In the genomic region with DNA sequence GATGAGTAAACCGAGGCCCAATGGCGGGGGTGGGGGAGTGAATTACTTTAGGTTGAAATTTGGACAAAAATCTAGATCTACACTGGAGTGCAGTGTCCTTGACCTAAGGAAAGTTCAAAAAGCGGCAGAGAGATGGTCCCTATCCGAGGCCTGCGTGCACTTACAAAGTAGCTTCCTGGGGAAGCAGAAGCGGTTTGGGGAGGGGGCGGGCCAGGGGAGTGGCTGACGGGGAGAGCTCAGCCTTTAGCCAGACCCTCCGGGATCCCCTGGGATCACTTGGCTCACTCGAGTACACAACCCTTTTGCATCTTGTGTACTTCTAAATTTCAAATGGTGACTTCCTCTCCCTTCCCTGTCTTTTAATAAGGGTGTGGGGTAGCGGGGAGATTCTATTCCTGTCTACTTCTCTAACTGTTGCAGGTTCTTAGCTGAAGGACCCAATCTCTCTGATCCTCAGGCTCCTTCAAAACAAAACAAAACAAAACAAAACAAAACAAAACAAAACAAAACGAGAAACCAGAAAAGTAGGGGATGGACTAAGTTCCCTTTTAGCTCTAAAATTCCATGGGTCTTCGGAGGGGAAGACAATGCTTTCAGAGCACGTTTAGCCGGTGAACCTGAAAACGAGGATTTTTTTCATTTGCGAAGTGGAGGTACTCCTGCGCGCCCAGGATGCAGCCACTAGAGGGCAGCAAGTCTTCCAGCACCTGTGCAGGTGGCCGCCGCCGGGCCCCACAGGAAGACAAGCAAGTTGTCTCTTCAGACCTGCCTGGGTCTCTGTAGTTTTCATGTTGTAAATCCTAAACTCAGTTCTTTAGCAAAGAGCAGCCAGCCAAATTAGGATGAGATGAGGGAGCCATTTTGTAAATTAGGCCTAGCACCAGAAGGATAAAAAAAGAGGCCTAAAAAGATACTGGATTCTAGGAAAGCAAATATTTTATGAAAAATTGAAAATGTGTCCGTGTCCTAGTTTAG, we compare ENCODE assay signal across 8 cellular contexts. TPM values are rescaled to one million over a fixed set of nuclear protein-coding genes. Genes with fewer than 3 reads are reported as not detected.
DNase-seq lines count a peak whose midpoint lies in the region; ATAC-seq and TF ChIP-seq lines count a peak whose summit lies in the region.

No MANE protein-coding gene starts in this region.

- peaks cover 4% of the 10 kb centered on the region for H3K9me3 Mint-ChIP-seq in activated T-helper 1 cell treated with anti-CD3 and anti-CD28 coated beads, Interleukin-12 subunit alpha, Interleukin-12 subunit beta, Interleukin-2, Interleukin-4 antibody, amounts not matched to agents 30 ng/mL and 10 ng/mL and 1 ng/mL, durations not matched to agents 14 hours and 24 hours and 36 hours

- no peak overlapping the region for H2AK5ac ChIP-seq in neuronal stem cell (ENCODE audit: low read depth, low read length)

- BruUV-seq in Panc1 (replicated peaks; lab: Mats Ljungman, UMichigan), result no TSS peak

- H2BK120ac ChIP-seq in neuronal stem cell (ENCODE audit: low read depth, low read length), result no peak overlapping the region

- H3K4me1 ChIP-seq in Panc1 (ENCODE audit: control insufficient read depth, insufficient read depth, low read length), result peaks cover 17% of the 10 kb centered on the region
- H3K4me1 ChIP-seq in neuronal stem cell (ENCODE audit: control insufficient read depth in 2 of 2, insufficient read depth in 1 of 2, low read depth in 1 of 2, low read length in 2 of 2), result peaks cover 3% of the 10 kb centered on the region in 2 donors

- peak overlapping the region; percentile 64 for H3K4me2 ChIP-seq in neuronal stem cell (ENCODE audit: insufficient read depth, low read length, poor library complexity, severe bottlenecking)

- H3K4me3 ChIP-seq in Panc1 (ENCODE audit: low read depth in 2 of 2, low read length in 2 of 2), result 0 out of 4 replicates have a peak overlapping the region, but pooled peaks of 1 of the 2 experiments have one; percentile 18
- H3K4me3 ChIP-seq in neuronal stem cell (ENCODE audit: low read length in 2 of 2), result peak overlapping the region in 1 of 2 donors; percentile 26

- peaks cover 10% of the 10 kb centered on the region for H3K27me3 Mint-ChIP-seq in activated T-helper 1 cell treated with anti-CD3 and anti-CD28 coated beads, Interleukin-12 subunit alpha, Interleukin-12 subunit beta, Interleukin-2, Interleukin-4 antibody, amounts not matched to agents 30 ng/mL and 10 ng/mL and 1 ng/mL, durations not matched to agents 14 hours and 24 hours and 36 hours (ENCODE audit: insufficient read depth)

- H3K27me3 ChIP-seq in Panc1 (ENCODE audit: control insufficient read depth, insufficient read depth, low read length), result no peaks in the 10 kb centered on the region
- H3K27me3 ChIP-seq in neuronal stem cell (ENCODE audit: control insufficient read depth in 3 of 3, insufficient read depth in 3 of 3, low read depth in 1 of 3, low read length in 3 of 3), result peaks cover 0 to 22% (median 2%) of the 10 kb centered on the region in 3 experiments

- H3K4ac ChIP-seq in neuronal stem cell (ENCODE audit: low read length), result no peak overlapping the region

- H4K91ac ChIP-seq in neuronal stem cell (ENCODE audit: low read depth, low read length, poor library complexity), result no peak overlapping the region

- peak; percentile 84 for ATAC-seq in Panc1
- no peak for ATAC-seq in GM18870 (IDR thresholded peaks at IDR 0.05; ENCODE audit: unreplicated experiment)

- CTCF ChIA-PET in Panc1 (lab: Charles Lee), result interaction anchor here (0.6 to 1.3 kb wide), 6 partner anchors 12 to 191 kb away, joined by 3 to 6 read pairs (median 4); partner anchors contain the start of gene TUFT1

- H3K9ac ChIP-seq in neuronal stem cell (ENCODE audit: low read depth, low read length, poor library complexity), result no peak overlapping the region

- no peak overlapping the region for H3K14ac ChIP-seq in neuronal stem cell (ENCODE audit: low read length)

- no peak overlapping the region for H3K18ac ChIP-seq in neuronal stem cell (ENCODE audit: low read length)

- no peak overlapping the region for H2BK5ac ChIP-seq in neuronal stem cell (ENCODE audit: low read length)

- no peak overlapping the region for H4K8ac ChIP-seq in neuronal stem cell (ENCODE audit: low read depth, low read length)

- H3K27ac Mint-ChIP-seq in activated T-helper 1 cell treated with anti-CD3 and anti-CD28 coated beads, Interleukin-12 subunit alpha, Interleukin-12 subunit beta, Interleukin-2, Interleukin-4 antibody, amounts not matched to agents 30 ng/mL and 10 ng/mL and 1 ng/mL, durations not matched to agents 14 hours and 24 hours and 36 hours, result no peak overlapping the region

- intact Hi-C loops in Panc1 (cut with micrococcal nuclease; ENCODE audit: unreplicated experiment), result loop anchor here (2.0 to 10.0 kb wide), 3 partner anchors 77 to 241 kb away; partner anchors contain the start of genes C2CD4D and RORC
- intact Hi-C loops in activated T-helper 1 cell treated with anti-CD3 and anti-CD28 coated beads, Interleukin-12 subunit alpha, Interleukin-12 subunit beta, Interleukin-2, Interleukin-4 antibody, amounts not matched to agents 30 ng/mL and 10 ng/mL and 1 ng/mL, durations not matched to agents 14 hours and 24 hours and 36 hours (cut with micrococcal nuclease), result loop anchor here (1.0 to 5.0 kb wide), 6 partner anchors 18 to 408 kb away; partner anchors contain the start of gene SNX27

- TF ChIP-seq CTCF in Panc1 (IDR thresholded peaks at IDR 0.05), result peak; percentile 98

- DNase-seq in ELF-1 (ENCODE audit: low read depth, low spot score) (peak; percentile 90), HuH-7.5 (ENCODE audit: low spot score) (peak; percentile 85), Panc1 (ENCODE audit: low read depth, low spot score) (no peak), fibroblast of the conjunctiva (ENCODE audit: low read depth) (peak; percentile 30), neuronal stem cell (ENCODE audit: low spot score) (peak; percentile 66), superior temporal gyrus (ENCODE audit: extremely low spot score) (peak; percentile 70)
- peak; percentile 75 for DNase-seq in activated T-helper 1 cell treated with anti-CD3 and anti-CD28 coated beads, Interleukin-12 subunit alpha, Interleukin-12 subunit beta, Interleukin-2, Interleukin-4 antibody, amounts not matched to agents 30 ng/mL and 10 ng/mL and 1 ng/mL, durations not matched to agents 14 hours and 24 hours and 36 hours (ENCODE audit: low spot score)

- peaks cover 2% of the 10 kb centered on the region for H3K36me3 Mint-ChIP-seq in activated T-helper 1 cell treated with anti-CD3 and anti-CD28 coated beads, Interleukin-12 subunit alpha, Interleukin-12 subunit beta, Interleukin-2, Interleukin-4 antibody, amounts not matched to agents 30 ng/mL and 10 ng/mL and 1 ng/mL, durations not matched to agents 14 hours and 24 hours and 36 hours (ENCODE audit: low read depth)

- peaks cover 12% of the 10 kb centered on the region for H3K4me1 Mint-ChIP-seq in activated T-helper 1 cell treated with anti-CD3 and anti-CD28 coated beads, Interleukin-12 subunit alpha, Interleukin-12 subunit beta, Interleukin-2, Interleukin-4 antibody, amounts not matched to agents 30 ng/mL and 10 ng/mL and 1 ng/mL, durations not matched to agents 14 hours and 24 hours and 36 hours (ENCODE audit: low read depth)

- in situ Hi-C loops in Panc1 (cut with HindIII; ENCODE audit: low pct_unique_long_range_greater_than_20kb, low sequenced_read_pairs), result no loop called here

- H3K27ac ChIP-seq in Panc1 (ENCODE audit: low read length), result peak overlapping the region; percentile 52; the same call in 1 of the 2 replicates
- no peak overlapping the region for H3K27ac ChIP-seq in neuronal stem cell (replicated peaks; ENCODE audit: low read length)

- WGBS in neuronal stem cell (ENCODE audit: extremely low coverage in 2 of 2, insufficient read length in 2 of 2, insufficient replicate concordance in 1 of 2), 2 donors, result no CpG with 5 or more reads among the region's 23 CpGs

- peak overlapping the region; percentile 87 for H2AFZ ChIP-seq in neuronal stem cell (ENCODE audit: low read length)

- no peaks in the 10 kb centered on the region for H3K79me1 ChIP-seq in neuronal stem cell (ENCODE audit: low read depth, low read length)

- H3K4me3 Mint-ChIP-seq in activated T-helper 1 cell treated with anti-CD3 and anti-CD28 coated beads, Interleukin-12 subunit alpha, Interleukin-12 subunit beta, Interleukin-2, Interleukin-4 antibody, amounts not matched to agents 30 ng/mL and 10 ng/mL and 1 ng/mL, durations not matched to agents 14 hours and 24 hours and 36 hours, result peak overlapping the region; percentile 52

- POLR2A ChIA-PET in Panc1 (lab: Charles Lee), result interaction anchor here (0.6 kb wide), 1 partner anchor 127 kb away, joined by 21 read pairs; the partner anchor contains the start of gene RIIAD1

- H3K23ac ChIP-seq in neuronal stem cell (ENCODE audit: low read depth, low read length, poor library complexity), result no peak overlapping the region

- H3K36me3 ChIP-seq in Panc1 (ENCODE audit: control insufficient read depth, insufficient read depth, low read length) (no peaks in the 10 kb centered on the region), neuronal stem cell (replicated peaks in 1 of 2; ENCODE audit: control insufficient read depth in 2 of 2, insufficient read depth in 2 of 2, low read length in 2 of 2) (no peaks in the 10 kb centered on the region)

- H2BK15ac ChIP-seq in neuronal stem cell (ENCODE audit: low read length), result no peak overlapping the region

- H2BK12ac ChIP-seq in neuronal stem cell (ENCODE audit: low read length), result no peak overlapping the region

- H3K9me3 ChIP-seq in Panc1 (ENCODE audit: control insufficient read depth, insufficient read depth, low read depth, low read length) (peaks cover 4% of the 10 kb centered on the region; the same call in 1 of the 2 replicates), neuronal stem cell (replicated peaks in 1 of 2; ENCODE audit: control insufficient read depth in 2 of 2, insufficient read depth in 1 of 2, low read depth in 1 of 2, low read length in 2 of 2) (peaks cover 0 to 6% of the 10 kb centered on the region in 2 donors)

RNA-seq across cellular contexts. Expression of gene SNX27, which starts 17.9 kb away (rescaled TPM):
- 58.4 TPM for total RNA-seq in Panc1 (2021; ENCODE audit: unreplicated experiment)
- 11.4 TPM for polyA plus RNA-seq in Panc1 (2012; ENCODE audit: insufficient read length)
- 31.1 and 31.9 TPM in 2 replicates for total RNA-seq in activated T-helper 1 cell treated with anti-CD3 and anti-CD28 coated beads, Interleukin-12 subunit alpha, Interleukin-12 subunit beta, Interleukin-2, Interleukin-4 antibody, amounts not matched to agents 30 ng/mL and 10 ng/mL and 1 ng/mL, durations not matched to agents 14 hours and 24 hours and 36 hours
- polyA plus RNA-seq in neuronal stem cell (2013, experiment 1 of 2), result 15.1 TPM
- polyA plus RNA-seq in neuronal stem cell (2013, experiment 2 of 2), result 15.5 TPM

RNA-seq across cellular contexts. Expression of gene TUFT1, which starts 53.8 kb away (rescaled TPM):
- 66.4 TPM for total RNA-seq in Panc1 (2021; ENCODE audit: unreplicated experiment)
- 68.5 TPM for polyA plus RNA-seq in Panc1 (2012; ENCODE audit: insufficient read length)
- 1.9 and 2.3 TPM in 2 replicates for total RNA-seq in activated T-helper 1 cell treated with anti-CD3 and anti-CD28 coated beads, Interleukin-12 subunit alpha, Interleukin-12 subunit beta, Interleukin-2, Interleukin-4 antibody, amounts not matched to agents 30 ng/mL and 10 ng/mL and 1 ng/mL, durations not matched to agents 14 hours and 24 hours and 36 hours
- polyA plus RNA-seq in neuronal stem cell (2013, experiment 1 of 2), result 8.1 TPM
- polyA plus RNA-seq in neuronal stem cell (2013, experiment 2 of 2), result 8.3 TPM

Comparison
In these comparisons a context has a peak if more than half of its experiments do, and no peak if none do; other contexts are left out.
1. RNA of gene TUFT1, which starts 53.8 kb away (total RNA-seq): 66.4 TPM in Panc1 (single experiment); 1.9 to 2.3 TPM in activated T-helper 1 cell treated with anti-CD3 and anti-CD28 coated beads, Interleukin-12 subunit alpha, Interleukin-12 subunit beta, Interleukin-2, Interleukin-4 antibody, amounts not matched to agents 30 ng/mL and 10 ng/mL and 1 ng/mL, durations not matched to agents 14 hours and 24 hours and 36 hours; every median in the first group is over 10 times any median in the second.